ENCODE assay signal across 11 cellular contexts in the genomic region with DNA sequence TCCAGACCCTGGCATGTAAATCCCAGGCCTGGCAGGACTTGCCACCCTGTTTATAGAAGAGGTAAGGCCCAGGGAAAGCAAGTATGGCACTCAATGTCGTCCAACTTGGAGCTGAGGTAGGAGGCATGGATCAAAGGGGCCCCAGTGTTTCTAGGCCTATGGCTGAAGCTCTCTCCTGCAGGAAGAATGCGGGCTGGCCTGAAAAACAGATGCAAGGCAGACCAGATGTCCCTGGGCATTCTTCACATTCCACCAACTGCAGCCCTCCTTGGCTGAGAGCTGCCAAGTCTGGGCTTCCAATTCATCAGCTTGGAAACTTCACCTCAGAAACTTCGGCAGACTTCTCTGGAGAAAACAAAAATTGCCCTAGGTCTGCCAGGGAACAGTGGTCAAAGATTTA. TPM values are rescaled to one million over a fixed set of nuclear protein-coding genes. Genes with fewer than 3 reads are reported as not detected.
DNase-seq lines count a peak whose midpoint lies in the region; ATAC-seq and TF ChIP-seq lines count a peak whose summit lies in the region.
"Had no signal": no experiment of that assay in that cellular context is flagged by ENCODE, and none has a peak within 500 bp of the region (broad histone marks: within the 10 kb centered on the region; RNA-seq: fewer than 3 reads in every experiment).

No MANE protein-coding gene starts in this region.

- peak overlapping the region; percentile 68 for H2AFZ ChIP-seq in IMR-90 (replicated peaks; ENCODE audit: low read length, poor library complexity)

- H3K36me3 ChIP-seq in IMR-90 (ENCODE audit: control insufficient read depth, insufficient read depth, low read length), result peaks cover 4% of the 10 kb centered on the region; the same call in 1 of the 2 replicates

- ATAC-seq in IMR-90 (ENCODE audit: low read depth) (peak; percentile 89), HG03521 (IDR thresholded peaks at IDR 0.05; ENCODE audit: unreplicated experiment) (no peak)

- H3K4ac ChIP-seq in IMR-90 (ENCODE audit: low read depth, low read length), result peak overlapping the region; percentile 46; the same call in 1 of the 2 replicates

- peak overlapping the region; percentile 33 for H2BK5ac ChIP-seq in IMR-90 (ENCODE audit: low read depth, low read length, poor library complexity, severe bottlenecking)

- no peaks in the 10 kb centered on the region for H3K27me3 ChIP-seq in IMR-90 (ENCODE audit: control insufficient read depth, insufficient read depth, low read length)

- CTCF ChIA-PET in IMR-90 (lab: Yijun Ruan, JAX), result interaction anchor here (1.0 to 1.3 kb wide), 3 partner anchors 10 to 400 kb away, joined by 3 to 5 read pairs (median 4); partner anchors contain the start of gene CEMIP

- WGBS in IMR-90 (ENCODE audit: extremely low coverage in 2 of 2, insufficient read length in 1 of 2), 2 experiments, result no CpG with 5 or more reads among the region's 3 CpGs

- H3K27ac ChIP-seq in IMR-90 (ENCODE audit: insufficient read depth, low read length), result peak overlapping the region; percentile 38; the same call in 1 of the 2 replicates

- peak overlapping the region; percentile 47; the same call in 1 of the 2 replicates for H2BK20ac ChIP-seq in IMR-90 (ENCODE audit: low read depth, low read length)

- H3K79me1 ChIP-seq in IMR-90 (ENCODE audit: low read depth in 1 of 2, low read length in 2 of 2), result peaks cover 9 to 10% of the 10 kb centered on the region in 2 experiments; a peak in 2 of 4 replicates

- H3K4me1 ChIP-seq in IMR-90 (ENCODE audit: control insufficient read depth, insufficient read depth, low read length), result peaks cover 13% of the 10 kb centered on the region

- intact Hi-C loops in IMR-90 (cut with micrococcal nuclease), result no loop called here

- POLR2A ChIA-PET in IMR-90 (lab: Charles Lee; ENCODE audit: unreplicated experiment), result no interaction called here

- peak overlapping the region; percentile 24; the same call in 1 of the 2 replicates for H3K4me2 ChIP-seq in IMR-90 (ENCODE audit: low read depth, low read length)

- H2AK5ac ChIP-seq in IMR-90 (ENCODE audit: low read depth, low read length), result peak overlapping the region; percentile 73; the same call in 1 of the 2 replicates

- no peak overlapping the region for H4K5ac ChIP-seq in IMR-90 (ENCODE audit: low read depth, low read length)

- peak; percentile 14 for DNase-seq in ACHN
- peak; percentile 76 for DNase-seq in IMR-90
- DNase-seq in dedifferentiated amniotic fluid mesenchymal stem cell (ENCODE audit: extremely low spot score), result peak; percentile 78
- DNase-seq in left kidney (ENCODE audit: low read depth, low spot score), result peak; percentile 74
- no peak for DNase-seq in middle frontal gyrus (ENCODE audit: extremely low spot score, low spot score)
- no peak for DNase-seq in GM20000 (ENCODE audit: low spot score)
- DNase-seq in NCI-H2196 (lab: John Stamatoyannopoulos, UW; ENCODE audit: unreplicated experiment), result no peak
- DNase-seq: AML-193, aorta, NCI-H510A treated with DMSO at 0.1 percent for 48 hours had no signal

- no peak for TF ChIP-seq POLR2A in IMR-90 (IDR thresholded peaks at IDR 0.05; ENCODE audit: low read depth, low read length)

- no peak for TF ChIP-seq CTCF in IMR-90 (conservative IDR thresholded peaks at IDR 0.05; ENCODE audit: low read depth, low read length)
- TF ChIP-seq CTCF in GM20000 (IDR thresholded peaks at IDR 0.05; ENCODE audit: extremely low read depth, missing control alignments), result no peak

- peaks cover 12% of the 10 kb centered on the region; the same call in 1 of the 2 replicates for H4K20me1 ChIP-seq in IMR-90 (ENCODE audit: insufficient read depth, low read length)

- in situ Hi-C loops in ACHN (cut with HindIII; ENCODE audit: low pct_ligation_motif_present, low pct_unique_long_range_greater_than_20kb, low sequenced_read_pairs), result no loop called here
- in situ Hi-C loops in IMR-90 (cut with MboI; ENCODE audit: low sequenced_read_pairs), result loop anchor here (5.0 kb wide), 1 partner anchor 510 kb away; no protein-coding TSS in a partner anchor

- no peak overlapping the region for H3K4me3 ChIP-seq in IMR-90 (ENCODE audit: insufficient read depth, low read depth, low read length)

- dilution Hi-C loops in IMR-90 (cut with HindIII; ENCODE audit: low sequenced_read_pairs, unreplicated experiment), result no loop called here

- peak overlapping the region in 1 of 2 experiments; percentile 62; a peak in 1 of 4 replicates for H4K8ac ChIP-seq in IMR-90 (ENCODE audit: low read depth in 2 of 2, low read length in 2 of 2)

- no peak for TF ChIP-seq RAD21 in IMR-90 (IDR thresholded peaks at IDR 0.05; ENCODE audit: low read length)

- H3K9me3 ChIP-seq in IMR-90 (ENCODE audit: control insufficient read depth, insufficient read depth, low read length), result no peaks in the 10 kb centered on the region

- H3K9ac ChIP-seq in IMR-90 (ENCODE audit: low read depth, low read length), result no peak overlapping the region

- peak overlapping the region; percentile 33 for H2AK9ac ChIP-seq in IMR-90 (replicated peaks; ENCODE audit: low read depth, low read length, poor library complexity)

- 0 out of 2 replicates have a peak overlapping the region, but pooled peaks have one; percentile 1 for H3K14ac ChIP-seq in IMR-90 (replicated peaks; ENCODE audit: low read depth, low read length)

- BruUV-seq in IMR-90 (replicated peaks; lab: Mats Ljungman, UMichigan), result no TSS peak

- H3K23ac ChIP-seq in IMR-90 (ENCODE audit: low read depth, low read length), result no peak overlapping the region

- H2BK120ac ChIP-seq in IMR-90 (ENCODE audit: low read depth, low read length), result peak overlapping the region; percentile 47; the same call in 1 of the 2 replicates

- peaks cover 15% of the 10 kb centered on the region for H3K9me1 ChIP-seq in IMR-90 (ENCODE audit: insufficient read depth, low read length)

- H4K91ac ChIP-seq in IMR-90 (ENCODE audit: insufficient read depth, low read depth, low read length), result no peak overlapping the region

- H3K18ac ChIP-seq in IMR-90 (ENCODE audit: low read depth, low read length), result no peak overlapping the region

- no peak overlapping the region for H3K56ac ChIP-seq in IMR-90 (ENCODE audit: extremely low read depth, insufficient read depth, low read length)

- no peak overlapping the region for H2BK15ac ChIP-seq in IMR-90 (ENCODE audit: low read depth, low read length)

TF ChIP-seq in IMR-90, 13 proteins besides CTCF, POLR2A, EP300 and RAD21:
- no peak for TF ChIP-seq MAZ (IDR thresholded peaks at IDR 0.05; ENCODE audit: borderline replicate concordance, low read depth, low read length)
- TF ChIP-seq, protein P1, sequence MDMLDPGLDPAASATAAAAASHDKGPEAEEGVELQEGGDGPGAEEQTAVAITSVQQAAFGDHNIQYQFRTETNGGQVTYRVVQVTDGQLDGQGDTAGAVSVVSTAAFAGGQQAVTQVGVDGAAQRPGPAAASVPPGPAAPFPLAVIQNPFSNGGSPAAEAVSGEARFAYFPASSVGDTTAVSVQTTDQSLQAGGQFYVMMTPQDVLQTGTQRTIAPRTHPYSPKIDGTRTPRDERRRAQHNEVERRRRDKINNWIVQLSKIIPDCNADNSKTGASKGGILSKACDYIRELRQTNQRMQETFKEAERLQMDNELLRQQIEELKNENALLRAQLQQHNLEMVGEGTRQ (IDR thresholded peaks at IDR 0.05; ENCODE audit: low read depth, low read length), result no peak
- no peak for TF ChIP-seq SMC3 (IDR thresholded peaks at IDR 0.05; ENCODE audit: low read depth, low read length)
- TF ChIP-seq CEBPB (IDR thresholded peaks at IDR 0.05; ENCODE audit: low read depth, low read length), result no peak
- no peak for TF ChIP-seq MAFK (IDR thresholded peaks at IDR 0.05; ENCODE audit: low read depth, low read length)
- TF ChIP-seq FOS (IDR thresholded peaks at IDR 0.05; ENCODE audit: low read depth, low read length), result no peak
- no peak for TF ChIP-seq BHLHE40 (IDR thresholded peaks at IDR 0.05; ENCODE audit: low read depth, low read length)
- TF ChIP-seq RCOR1 (IDR thresholded peaks at IDR 0.05; ENCODE audit: insufficient replicate concordance, low read length), result no peak
- no peak for TF ChIP-seq RFX5 (IDR thresholded peaks at IDR 0.05; ENCODE audit: low read depth, low read length)

RNA-seq across cellular contexts. Expression of gene MESD, which starts 22.2 kb away (rescaled TPM):
- 10.0 and 15.3 TPM in 2 replicates for total RNA-seq in IMR-90 (2012; rRNA removed)
- polyA plus RNA-seq in IMR-90 (2012; rRNA removed), result 14.0 and 14.7 TPM in 2 replicates
- polyA plus RNA-seq in IMR-90 (2012; cell fraction: cytosol; rRNA removed), result 6.2 and 6.5 TPM in 2 replicates
- 3.5 and 8.2 TPM in 2 replicates for polyA plus RNA-seq in IMR-90 (2012; cell fraction: nucleus; rRNA removed; ENCODE audit: low replicate concordance)

RNA-seq across cellular contexts. Expression of gene TLNRD1, which starts 33.3 kb away (rescaled TPM):
- 2.2 and 2.8 TPM in 2 replicates for total RNA-seq in IMR-90 (2012; rRNA removed)
- polyA plus RNA-seq in IMR-90 (2012; rRNA removed), result 6.8 and 9.5 TPM in 2 replicates
- polyA plus RNA-seq in IMR-90 (2012; cell fraction: cytosol; rRNA removed), result 4.7 and 12.7 TPM in 2 replicates
- 3.6 and 10.3 TPM in 2 replicates for polyA plus RNA-seq in IMR-90 (2012; cell fraction: nucleus; rRNA removed; ENCODE audit: low replicate concordance)

Comparison
In these comparisons a context has a peak if more than half of its experiments do, and no peak if none do; other contexts are left out.
1. DNase-seq: peak in ACHN (single experiment), IMR-90 (single experiment), dedifferentiated amniotic fluid mesenchymal stem cell (single experiment) and left kidney (single experiment); none in middle frontal gyrus (single experiment), GM20000 (single experiment) and NCI-H2196 (single experiment).